In the genomic region with DNA sequence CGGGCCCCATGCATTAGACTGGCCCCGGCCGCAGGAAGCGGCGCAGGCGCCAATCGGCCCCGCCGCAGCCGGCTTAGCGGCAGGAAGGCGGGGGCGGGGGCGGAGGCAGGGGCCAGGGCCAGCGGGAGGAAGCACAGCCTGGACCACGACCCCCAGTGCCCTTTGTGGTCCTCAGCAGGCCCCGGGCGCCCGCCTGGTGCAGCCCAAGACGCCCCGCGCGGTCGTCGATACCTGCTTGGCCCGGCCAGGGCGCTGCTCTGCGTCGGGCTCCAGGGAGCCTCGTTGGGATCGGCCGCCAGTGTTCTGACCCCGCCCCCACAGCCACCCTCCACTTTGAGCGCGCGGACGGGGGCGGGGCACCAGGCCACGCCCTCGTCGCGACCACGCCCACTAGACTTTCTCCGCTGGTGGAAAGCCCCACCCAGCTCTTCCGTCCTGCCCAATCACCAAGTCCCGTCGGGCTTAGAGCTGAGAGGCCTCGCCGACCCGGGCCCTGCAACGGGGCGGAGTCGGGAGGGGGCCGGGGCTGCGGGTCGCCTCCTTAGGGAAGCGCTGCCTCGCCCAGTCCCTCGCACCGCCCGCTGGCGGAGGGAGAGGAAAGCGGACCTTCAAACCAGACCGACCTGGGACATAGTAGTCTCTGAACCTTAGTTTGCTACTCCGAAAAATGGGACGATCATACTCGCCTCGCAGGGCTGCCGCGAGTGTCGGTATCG, we compare ENCODE assay signal across 1 cellular context.
A peak's percentile ranks its signal among the peaks of the same experiment; 100 is the strongest.
TF ChIP-seq lines count a peak whose summit lies in the region.

A gene with protein sequence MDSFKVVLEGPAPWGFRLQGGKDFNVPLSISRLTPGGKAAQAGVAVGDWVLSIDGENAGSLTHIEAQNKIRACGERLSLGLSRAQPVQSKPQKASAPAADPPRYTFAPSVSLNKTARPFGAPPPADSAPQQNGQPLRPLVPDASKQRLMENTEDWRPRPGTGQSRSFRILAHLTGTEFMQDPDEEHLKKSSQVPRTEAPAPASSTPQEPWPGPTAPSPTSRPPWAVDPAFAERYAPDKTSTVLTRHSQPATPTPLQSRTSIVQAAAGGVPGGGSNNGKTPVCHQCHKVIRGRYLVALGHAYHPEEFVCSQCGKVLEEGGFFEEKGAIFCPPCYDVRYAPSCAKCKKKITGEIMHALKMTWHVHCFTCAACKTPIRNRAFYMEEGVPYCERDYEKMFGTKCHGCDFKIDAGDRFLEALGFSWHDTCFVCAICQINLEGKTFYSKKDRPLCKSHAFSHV (minus strand): TSS at position 308 of the 716 bp plus-strand sequence. CDS start 1,092 bp downstream, outside the sequence.

TF ChIP-seq in GM12878, 131 proteins besides CTCF, POLR2A, EP300 and RAD21 (continued from another document and continues in another):
- peak; percentile 66; the same call in 1 of the 2 replicates for TF ChIP-seq PML (IDR thresholded peaks at IDR 0.05; ENCODE audit: low read length)
- no peak for TF ChIP-seq MEF2A (IDR thresholded peaks at IDR 0.05; ENCODE audit: insufficient read depth, low read depth, low read length)
- TF ChIP-seq STAT3 (IDR thresholded peaks at IDR 0.05; ENCODE audit: low read depth, low read length): no peak
- TF ChIP-seq LARP7 (IDR thresholded peaks at IDR 0.05): peak; percentile 69; the same call in 1 of the 2 replicates
- TF ChIP-seq, protein P1, sequence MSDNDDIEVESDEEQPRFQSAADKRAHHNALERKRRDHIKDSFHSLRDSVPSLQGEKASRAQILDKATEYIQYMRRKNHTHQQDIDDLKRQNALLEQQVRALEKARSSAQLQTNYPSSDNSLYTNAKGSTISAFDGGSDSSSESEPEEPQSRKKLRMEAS (IDR thresholded peaks at IDR 0.05; ENCODE audit: low read depth, low read length): no peak
- peak; percentile 32; the same call in 1 of the 2 replicates for TF ChIP-seq TCF12 (IDR thresholded peaks at IDR 0.05; ENCODE audit: low read depth, low read length)
- TF ChIP-seq ZNF384 (IDR thresholded peaks at IDR 0.05; ENCODE audit: borderline replicate concordance, low read depth, low read length): no peak
- no peak for TF ChIP-seq TARDBP (IDR thresholded peaks at IDR 0.05; ENCODE audit: borderline replicate concordance)
- TF ChIP-seq, protein P2, sequence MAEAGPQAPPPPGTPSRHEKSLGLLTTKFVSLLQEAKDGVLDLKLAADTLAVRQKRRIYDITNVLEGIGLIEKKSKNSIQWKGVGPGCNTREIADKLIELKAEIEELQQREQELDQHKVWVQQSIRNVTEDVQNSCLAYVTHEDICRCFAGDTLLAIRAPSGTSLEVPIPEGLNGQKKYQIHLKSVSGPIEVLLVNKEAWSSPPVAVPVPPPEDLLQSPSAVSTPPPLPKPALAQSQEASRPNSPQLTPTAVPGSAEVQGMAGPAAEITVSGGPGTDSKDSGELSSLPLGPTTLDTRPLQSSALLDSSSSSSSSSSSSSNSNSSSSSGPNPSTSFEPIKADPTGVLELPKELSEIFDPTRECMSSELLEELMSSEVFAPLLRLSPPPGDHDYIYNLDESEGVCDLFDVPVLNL (IDR thresholded peaks at IDR 0.05; ENCODE audit: low read depth, low read length): no peak
- no peak for TF ChIP-seq EED (IDR thresholded peaks at IDR 0.05; ENCODE audit: low read depth)
- peak; percentile 37; the same call in 1 of the 2 replicates for TF ChIP-seq CREB1 (IDR thresholded peaks at IDR 0.05; ENCODE audit: low read depth)
- TF ChIP-seq TCF3 (IDR thresholded peaks at IDR 0.05; ENCODE audit: borderline replicate concordance, insufficient read depth, low read depth, low read length): no peak
- TF ChIP-seq, protein P3, sequence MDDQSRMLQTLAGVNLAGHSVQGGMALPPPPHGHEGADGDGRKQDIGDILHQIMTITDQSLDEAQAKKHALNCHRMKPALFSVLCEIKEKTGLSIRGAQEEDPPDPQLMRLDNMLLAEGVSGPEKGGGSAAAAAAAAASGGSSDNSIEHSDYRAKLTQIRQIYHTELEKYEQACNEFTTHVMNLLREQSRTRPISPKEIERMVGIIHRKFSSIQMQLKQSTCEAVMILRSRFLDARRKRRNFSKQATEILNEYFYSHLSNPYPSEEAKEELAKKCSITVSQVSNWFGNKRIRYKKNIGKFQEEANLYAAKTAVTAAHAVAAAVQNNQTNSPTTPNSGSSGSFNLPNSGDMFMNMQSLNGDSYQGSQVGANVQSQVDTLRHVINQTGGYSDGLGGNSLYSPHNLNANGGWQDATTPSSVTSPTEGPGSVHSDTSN (IDR thresholded peaks at IDR 0.05; ENCODE audit: insufficient replicate concordance, low read depth, low read length): no peak
- 0 out of 2 replicates have a peak, but pooled peaks have one; percentile 53 for TF ChIP-seq RCOR1 (conservative IDR thresholded peaks at IDR 0.05; ENCODE audit: low read depth, low read length)
- no peak for TF ChIP-seq SREBF1 (IDR thresholded peaks at IDR 0.05; ENCODE audit: low read length)
- TF ChIP-seq NFXL1 (IDR thresholded peaks at IDR 0.05; ENCODE audit: borderline replicate concordance): no peak
- TF ChIP-seq SIX5 (IDR thresholded peaks at IDR 0.05; ENCODE audit: low read depth, low read length, severe bottlenecking): no peak
- no peak for TF ChIP-seq ASH2L (IDR thresholded peaks at IDR 0.05; ENCODE audit: borderline replicate concordance, low read depth)
- TF ChIP-seq SUZ12 (IDR thresholded peaks at IDR 0.05; ENCODE audit: unreplicated experiment): no peak
- TF ChIP-seq ZBED1 (IDR thresholded peaks at IDR 0.05; ENCODE audit: borderline replicate concordance): no peak
- TF ChIP-seq, protein P4, sequence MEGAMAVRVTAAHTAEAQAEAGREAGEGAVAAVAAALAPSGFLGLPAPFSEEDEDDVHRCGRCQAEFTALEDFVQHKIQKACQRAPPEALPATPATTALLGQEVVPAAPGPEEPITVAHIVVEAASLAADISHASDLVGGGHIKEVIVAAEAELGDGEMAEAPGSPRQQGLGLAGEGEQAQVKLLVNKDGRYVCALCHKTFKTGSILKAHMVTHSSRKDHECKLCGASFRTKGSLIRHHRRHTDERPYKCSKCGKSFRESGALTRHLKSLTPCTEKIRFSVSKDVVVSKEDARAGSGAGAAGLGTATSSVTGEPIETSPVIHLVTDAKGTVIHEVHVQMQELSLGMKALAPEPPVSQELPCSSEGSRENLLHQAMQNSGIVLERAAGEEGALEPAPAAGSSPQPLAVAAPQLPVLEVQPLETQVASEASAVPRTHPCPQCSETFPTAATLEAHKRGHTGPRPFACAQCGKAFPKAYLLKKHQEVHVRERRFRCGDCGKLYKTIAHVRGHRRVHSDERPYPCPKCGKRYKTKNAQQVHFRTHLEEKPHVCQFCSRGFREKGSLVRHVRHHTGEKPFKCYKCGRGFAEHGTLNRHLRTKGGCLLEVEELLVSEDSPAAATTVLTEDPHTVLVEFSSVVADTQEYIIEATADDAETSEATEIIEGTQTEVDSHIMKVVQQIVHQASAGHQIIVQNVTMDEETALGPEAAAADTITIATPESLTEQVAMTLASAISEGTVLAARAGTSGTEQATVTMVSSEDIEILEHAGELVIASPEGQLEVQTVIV (IDR thresholded peaks at IDR 0.05; ENCODE audit: borderline replicate concordance, partially characterized antibody): no peak
- TF ChIP-seq BMI1 (IDR thresholded peaks at IDR 0.05; ENCODE audit: borderline replicate concordance): no peak
- TF ChIP-seq ZNF274 (IDR thresholded peaks at IDR 0.05; ENCODE audit: insufficient read depth, insufficient read length): no peak
- TF ChIP-seq TAF1 (IDR thresholded peaks at IDR 0.05; ENCODE audit: borderline replicate concordance, low read depth, low read length): peak; percentile 96
- TF ChIP-seq ATF7 (IDR thresholded peaks at IDR 0.05; ENCODE audit: low read depth): no peak
- TF ChIP-seq STAT1 (conservative IDR thresholded peaks at IDR 0.05): no peak
- TF ChIP-seq, protein P5, sequence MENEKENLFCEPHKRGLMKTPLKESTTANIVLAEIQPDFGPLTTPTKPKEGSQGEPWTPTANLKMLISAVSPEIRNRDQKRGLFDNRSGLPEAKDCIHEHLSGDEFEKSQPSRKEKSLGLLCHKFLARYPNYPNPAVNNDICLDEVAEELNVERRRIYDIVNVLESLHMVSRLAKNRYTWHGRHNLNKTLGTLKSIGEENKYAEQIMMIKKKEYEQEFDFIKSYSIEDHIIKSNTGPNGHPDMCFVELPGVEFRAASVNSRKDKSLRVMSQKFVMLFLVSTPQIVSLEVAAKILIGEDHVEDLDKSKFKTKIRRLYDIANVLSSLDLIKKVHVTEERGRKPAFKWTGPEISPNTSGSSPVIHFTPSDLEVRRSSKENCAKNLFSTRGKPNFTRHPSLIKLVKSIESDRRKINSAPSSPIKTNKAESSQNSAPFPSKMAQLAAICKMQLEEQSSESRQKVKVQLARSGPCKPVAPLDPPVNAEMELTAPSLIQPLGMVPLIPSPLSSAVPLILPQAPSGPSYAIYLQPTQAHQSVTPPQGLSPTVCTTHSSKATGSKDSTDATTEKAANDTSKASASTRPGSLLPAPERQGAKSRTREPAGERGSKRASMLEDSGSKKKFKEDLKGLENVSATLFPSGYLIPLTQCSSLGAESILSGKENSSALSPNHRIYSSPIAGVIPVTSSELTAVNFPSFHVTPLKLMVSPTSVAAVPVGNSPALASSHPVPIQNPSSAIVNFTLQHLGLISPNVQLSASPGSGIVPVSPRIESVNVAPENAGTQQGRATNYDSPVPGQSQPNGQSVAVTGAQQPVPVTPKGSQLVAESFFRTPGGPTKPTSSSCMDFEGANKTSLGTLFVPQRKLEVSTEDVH (IDR thresholded peaks at IDR 0.05; ENCODE audit: low read depth, partially characterized antibody): no peak
- no peak for TF ChIP-seq NFYA (IDR thresholded peaks at IDR 0.05; ENCODE audit: borderline replicate concordance, low read depth, low read length)
- TF ChIP-seq GABPA (IDR thresholded peaks at IDR 0.05; ENCODE audit: low read depth): no peak
- TF ChIP-seq, protein P6, sequence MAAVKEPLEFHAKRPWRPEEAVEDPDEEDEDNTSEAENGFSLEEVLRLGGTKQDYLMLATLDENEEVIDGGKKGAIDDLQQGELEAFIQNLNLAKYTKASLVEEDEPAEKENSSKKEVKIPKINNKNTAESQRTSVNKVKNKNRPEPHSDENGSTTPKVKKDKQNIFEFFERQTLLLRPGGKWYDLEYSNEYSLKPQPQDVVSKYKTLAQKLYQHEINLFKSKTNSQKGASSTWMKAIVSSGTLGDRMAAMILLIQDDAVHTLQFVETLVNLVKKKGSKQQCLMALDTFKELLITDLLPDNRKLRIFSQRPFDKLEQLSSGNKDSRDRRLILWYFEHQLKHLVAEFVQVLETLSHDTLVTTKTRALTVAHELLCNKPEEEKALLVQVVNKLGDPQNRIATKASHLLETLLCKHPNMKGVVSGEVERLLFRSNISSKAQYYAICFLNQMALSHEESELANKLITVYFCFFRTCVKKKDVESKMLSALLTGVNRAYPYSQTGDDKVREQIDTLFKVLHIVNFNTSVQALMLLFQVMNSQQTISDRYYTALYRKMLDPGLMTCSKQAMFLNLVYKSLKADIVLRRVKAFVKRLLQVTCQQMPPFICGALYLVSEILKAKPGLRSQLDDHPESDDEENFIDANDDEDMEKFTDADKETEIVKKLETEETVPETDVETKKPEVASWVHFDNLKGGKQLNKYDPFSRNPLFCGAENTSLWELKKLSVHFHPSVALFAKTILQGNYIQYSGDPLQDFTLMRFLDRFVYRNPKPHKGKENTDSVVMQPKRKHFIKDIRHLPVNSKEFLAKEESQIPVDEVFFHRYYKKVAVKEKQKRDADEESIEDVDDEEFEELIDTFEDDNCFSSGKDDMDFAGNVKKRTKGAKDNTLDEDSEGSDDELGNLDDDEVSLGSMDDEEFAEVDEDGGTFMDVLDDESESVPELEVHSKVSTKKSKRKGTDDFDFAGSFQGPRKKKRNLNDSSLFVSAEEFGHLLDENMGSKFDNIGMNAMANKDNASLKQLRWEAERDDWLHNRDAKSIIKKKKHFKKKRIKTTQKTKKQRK (IDR thresholded peaks at IDR 0.05; ENCODE audit: low read depth, low read length): no peak
- TF ChIP-seq HDAC6 (IDR thresholded peaks at IDR 0.05; ENCODE audit: unreplicated experiment): no peak
- TF ChIP-seq, protein P7, sequence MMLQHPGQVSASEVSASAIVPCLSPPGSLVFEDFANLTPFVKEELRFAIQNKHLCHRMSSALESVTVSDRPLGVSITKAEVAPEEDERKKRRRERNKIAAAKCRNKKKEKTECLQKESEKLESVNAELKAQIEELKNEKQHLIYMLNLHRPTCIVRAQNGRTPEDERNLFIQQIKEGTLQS (IDR thresholded peaks at IDR 0.05; ENCODE audit: borderline replicate concordance, extremely low read depth, low read depth, low read length): no peak
- TF ChIP-seq, protein P8, sequence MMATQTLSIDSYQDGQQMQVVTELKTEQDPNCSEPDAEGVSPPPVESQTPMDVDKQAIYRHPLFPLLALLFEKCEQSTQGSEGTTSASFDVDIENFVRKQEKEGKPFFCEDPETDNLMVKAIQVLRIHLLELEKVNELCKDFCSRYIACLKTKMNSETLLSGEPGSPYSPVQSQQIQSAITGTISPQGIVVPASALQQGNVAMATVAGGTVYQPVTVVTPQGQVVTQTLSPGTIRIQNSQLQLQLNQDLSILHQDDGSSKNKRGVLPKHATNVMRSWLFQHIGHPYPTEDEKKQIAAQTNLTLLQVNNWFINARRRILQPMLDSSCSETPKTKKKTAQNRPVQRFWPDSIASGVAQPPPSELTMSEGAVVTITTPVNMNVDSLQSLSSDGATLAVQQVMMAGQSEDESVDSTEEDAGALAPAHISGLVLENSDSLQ (IDR thresholded peaks at IDR 0.05): no peak
- TF ChIP-seq, protein P9, sequence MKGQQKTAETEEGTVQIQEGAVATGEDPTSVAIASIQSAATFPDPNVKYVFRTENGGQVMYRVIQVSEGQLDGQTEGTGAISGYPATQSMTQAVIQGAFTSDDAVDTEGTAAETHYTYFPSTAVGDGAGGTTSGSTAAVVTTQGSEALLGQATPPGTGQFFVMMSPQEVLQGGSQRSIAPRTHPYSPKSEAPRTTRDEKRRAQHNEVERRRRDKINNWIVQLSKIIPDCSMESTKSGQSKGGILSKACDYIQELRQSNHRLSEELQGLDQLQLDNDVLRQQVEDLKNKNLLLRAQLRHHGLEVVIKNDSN (IDR thresholded peaks at IDR 0.05; ENCODE audit: borderline replicate concordance, extremely low read length, insufficient read depth, low read depth, low read length): no peak
- no peak for TF ChIP-seq SMC3 (IDR thresholded peaks at IDR 0.05; ENCODE audit: borderline replicate concordance, low read length)
- TF ChIP-seq MYC (IDR thresholded peaks at IDR 0.05; ENCODE audit: insufficient read depth, insufficient read length, insufficient replicate concordance, low read length, severe bottlenecking): no peak
